In genomic region chr7:74355091-74355490, GRCh38 we compare ENCODE assay signal across 7 cellular contexts.
DNase-seq lines count a peak whose midpoint lies in the region; ATAC-seq, FAIRE-seq and TF ChIP-seq lines count a peak whose summit lies in the region.

No MANE protein-coding gene starts in this region.

- no peak for FAIRE-seq in bronchial epithelial cell (lab: Jason Lieb, UNC)

- in situ Hi-C loops in GM23248 (cut with MboI) = no loop called here

- H3K4me3 Mint-ChIP-seq in mesothelial cell of epicardium = no peak overlapping the region

- no peaks in the 10 kb centered on the region; the same call in 1 of the 2 replicates for H3F3A ChIP-seq in GM23248 (ENCODE audit: insufficient read depth)

- no peak overlapping the region; the same call in 1 of the 2 replicates for H3K9ac ChIP-seq in GM23248

- H3K27ac ChIP-seq in GM23248 = no peak overlapping the region
- H3K27ac ChIP-seq in osteoblast (ENCODE audit: low read depth, low read length) = peak overlapping the region; percentile 50

- no peaks in the 10 kb centered on the region for H4K20me1 ChIP-seq in GM23248 (ENCODE audit: insufficient read depth)
- H4K20me1 ChIP-seq in osteoblast (ENCODE audit: insufficient read depth, low read length) = peaks cover 9% of the 10 kb centered on the region

- H3K4me3 ChIP-seq in GM23248 (no peak overlapping the region), NB4 (ENCODE audit: low read depth, low read length) (no peak overlapping the region), bronchial epithelial cell (ENCODE audit: low read depth, low read length) (no peak overlapping the region), osteoblast (ENCODE audit: insufficient read depth, low read length) (no peak overlapping the region)

- H2AFZ ChIP-seq in GM23248 (no peak overlapping the region), osteoblast (ENCODE audit: low read length) (no peak overlapping the region)

- no peak for TF ChIP-seq CTCF in NB4 (IDR thresholded peaks at IDR 0.05; ENCODE audit: low read depth, low read length)
- no peak for TF ChIP-seq CTCF in bronchial epithelial cell (IDR thresholded peaks at IDR 0.05; ENCODE audit: insufficient read depth, low read length, severe bottlenecking)
- no peak for TF ChIP-seq CTCF in osteoblast (IDR thresholded peaks at IDR 0.05; ENCODE audit: extremely low read depth, low read depth, low read length)
- TF ChIP-seq CTCF in mesothelial cell of epicardium (IDR thresholded peaks at IDR 0.05; ENCODE audit: unreplicated experiment) = no peak

- no peaks in the 10 kb centered on the region for H3K4me1 Mint-ChIP-seq in mesothelial cell of epicardium

- TF ChIP-seq POLR2A in NB4 (IDR thresholded peaks at IDR 0.05; ENCODE audit: extremely low read depth, insufficient read length) = no peak

- H3K9me3 Mint-ChIP-seq in mesothelial cell of epicardium = peaks cover 10% of the 10 kb centered on the region

- H3K9me3 ChIP-seq in GM23248 (ENCODE audit: low read depth) = no peaks in the 10 kb centered on the region
- no peaks in the 10 kb centered on the region for H3K9me3 ChIP-seq in osteoblast (ENCODE audit: low read depth, low read length)

- WGBS in GM23248 (ENCODE audit: low coverage in 1 of 2, low lambda C conversion rate in 2 of 2, missing lambda C conversion rate in 2 of 2), 2 experiments = 58 to 60% methylated on average over 4 of the region's 4 CpGs

- no peaks in the 10 kb centered on the region for H3K79me2 ChIP-seq in GM23248 (ENCODE audit: insufficient read depth)
- H3K79me2 ChIP-seq in osteoblast (ENCODE audit: insufficient read depth, low read length) = peaks cover 16% of the 10 kb centered on the region

- ATAC-seq in HG03520 (IDR thresholded peaks at IDR 0.05; ENCODE audit: unreplicated experiment) (no peak), HG03439 (IDR thresholded peaks at IDR 0.05; ENCODE audit: unreplicated experiment) (no peak)

- no peaks in the 10 kb centered on the region for H3K27me3 ChIP-seq in GM23248 (replicated peaks; ENCODE audit: insufficient read depth)
- no peaks in the 10 kb centered on the region for H3K27me3 ChIP-seq in bronchial epithelial cell (ENCODE audit: control insufficient read depth, insufficient read depth, low read length)
- H3K27me3 ChIP-seq in osteoblast (ENCODE audit: insufficient read depth, low read length) = no peaks in the 10 kb centered on the region

- H3K4me2 ChIP-seq in GM23248 (ENCODE audit: unreplicated experiment) (no peak overlapping the region), osteoblast (ENCODE audit: insufficient read depth, low read length) (no peak overlapping the region)

- peaks cover 43% of the 10 kb centered on the region for H3K36me3 Mint-ChIP-seq in mesothelial cell of epicardium

- no peaks in the 10 kb centered on the region for H3K9me2 ChIP-seq in GM23248 (ENCODE audit: insufficient read depth)

- H3K36me3 ChIP-seq in GM23248 (ENCODE audit: low read depth) = peaks cover 15% of the 10 kb centered on the region; the same call in 1 of the 2 replicates
- H3K36me3 ChIP-seq in bronchial epithelial cell (ENCODE audit: control insufficient read depth, insufficient read depth, low read length) = peaks cover 5% of the 10 kb centered on the region
- peaks cover 27% of the 10 kb centered on the region for H3K36me3 ChIP-seq in osteoblast (ENCODE audit: insufficient read depth, low read length)

- DNase-seq in GM23248 (peak; percentile 86), NB4 (ENCODE audit: low read depth) (peak; percentile 42), bronchial epithelial cell (ENCODE audit: low read depth) (peak; percentile 76), osteoblast (ENCODE audit: insufficient read length, low spot score, missing footprints) (peak; percentile 94), mesothelial cell of epicardium (ENCODE audit: low spot score in 2 of 2, unreplicated experiment in 2 of 2) (no peak)

- no peaks in the 10 kb centered on the region for H3K27me3 Mint-ChIP-seq in mesothelial cell of epicardium (ENCODE audit: low read depth)

- H3K27ac Mint-ChIP-seq in mesothelial cell of epicardium = no peak overlapping the region

- H3K4me1 ChIP-seq in GM23248 (ENCODE audit: insufficient read depth) (peaks cover 8% of the 10 kb centered on the region), osteoblast (ENCODE audit: insufficient read depth, low read length) (peaks cover 9% of the 10 kb centered on the region)

Comparison
In these comparisons a context has a peak if more than half of its experiments do, and no peak if none do; other contexts are left out.
1. DNase-seq: peak in GM23248 (single experiment), NB4 (single experiment), bronchial epithelial cell (single experiment) and osteoblast (single experiment); none in mesothelial cell of epicardium (0 of 2).